In genomic region chr2:158131483-158131912, GRCh38 we compare ENCODE assay signal across 1 cellular context.
TF ChIP-seq lines count a peak whose summit lies in the region.

No MANE protein-coding gene starts in this region.

TF ChIP-seq in liver, 16 proteins besides CTCF, POLR2A, EP300 and RAD21 (continued from another document):
- TF ChIP-seq EGR1 (IDR thresholded peaks at IDR 0.05; ENCODE audit: low read depth in 2 of 2) (no peak), SP1 (IDR thresholded peaks at IDR 0.05) (no peak), FOXA2 (IDR thresholded peaks at IDR 0.05) (no peak), RXRA (IDR thresholded peaks at IDR 0.05) (no peak), MAX (IDR thresholded peaks at IDR 0.05) (no peak), HNF4G (IDR thresholded peaks at IDR 0.05) (no peak), GABPA (IDR thresholded peaks at IDR 0.05 in 1 of 2, conservative IDR thresholded peaks at IDR 0.05 in 1 of 2) (no peak)
